Comparison of ENCODE assay signal across 8 cellular contexts in genomic region chr2:15591373-15591691, GRCh38. TPM values are rescaled to one million over a fixed set of nuclear protein-coding genes. Genes with fewer than 3 reads are reported as not detected.
DNase-seq lines count a peak whose midpoint lies in the region; ATAC-seq and TF ChIP-seq lines count a peak whose summit lies in the region.

No MANE protein-coding gene starts in this region.

- POLR2A ChIA-PET in A673 (lab: Charles Lee; ENCODE audit: low non-redundant PET), result no interaction called here

- H3K9ac ChIP-seq in HUES64 (ENCODE audit: low read depth, low read length), result peak overlapping the region; percentile 95
- peak overlapping the region; percentile 65 to 86 for H3K9ac ChIP-seq in mucosa of rectum (ENCODE audit: low read depth in 1 of 2, low read length in 2 of 2)

- TF ChIP-seq CTCF in A673 (conservative IDR thresholded peaks at IDR 0.05; ENCODE audit: low read depth, low read length) (no peak), cardiac fibroblast (IDR thresholded peaks at IDR 0.05; ENCODE audit: low read depth, low read length) (no peak)

- intact Hi-C loops in A673 (cut with micrococcal nuclease; ENCODE audit: unreplicated experiment), result loop anchor here (2.0 kb wide), 1 partner anchor 31 kb away; the partner anchor contains the start of gene NBAS

- 4% methylated on average over 5 of the region's 7 CpGs for WGBS in HUES64

- ATAC-seq in GM21360 (IDR thresholded peaks at IDR 0.05; ENCODE audit: unreplicated experiment), result no peak
- ATAC-seq in HG02981 (IDR thresholded peaks at IDR 0.05; ENCODE audit: unreplicated experiment), result no peak

- H3K9me3 ChIP-seq in A673 (ENCODE audit: low read depth, low read length, poor library complexity, severe bottlenecking) (no peaks in the 10 kb centered on the region), HUES64 (ENCODE audit: insufficient read depth, low read depth, low read length) (no peaks in the 10 kb centered on the region), mucosa of rectum (ENCODE audit: control insufficient read depth in 2 of 2, low read length in 2 of 2) (no peaks in the 10 kb centered on the region)

- no peaks in the 10 kb centered on the region for H3K27me3 ChIP-seq in A673 (replicated peaks; ENCODE audit: insufficient read depth, low read depth, low read length, poor library complexity)
- no peaks in the 10 kb centered on the region for H3K27me3 ChIP-seq in HUES64 (ENCODE audit: insufficient read depth, low read length)
- H3K27me3 ChIP-seq in mucosa of rectum (ENCODE audit: control insufficient read depth in 2 of 2, insufficient read depth in 2 of 2, low read length in 2 of 2), result no peaks in the 10 kb centered on the region

- H3K4me1 ChIP-seq in A673 (ENCODE audit: insufficient read depth, low read length, poor library complexity, severe bottlenecking), result peaks cover 5% of the 10 kb centered on the region
- 0 out of 2 replicates have a peak, but pooled peaks cover 2% of the 10 kb centered on the region for H3K4me1 ChIP-seq in HUES64 (ENCODE audit: insufficient read depth, low read length)
- peaks cover 2 to 15% of the 10 kb centered on the region in 2 donors for H3K4me1 ChIP-seq in mucosa of rectum (ENCODE audit: control insufficient read depth in 2 of 2, insufficient read depth in 2 of 2, low read length in 2 of 2)

- H3K4me3 ChIP-seq in A673 (ENCODE audit: low read depth, low read length, poor library complexity, severe bottlenecking) (peak overlapping the region; percentile 84), HUES64 (ENCODE audit: low read length) (peak overlapping the region; percentile 94), cardiac fibroblast (replicated peaks in 1 of 2; ENCODE audit: low read depth in 2 of 2, low read length in 2 of 2) (peak overlapping the region; percentile 94 to 95), mucosa of rectum (ENCODE audit: low read length in 2 of 2) (peak overlapping the region; percentile 73 to 86)

- CTCF ChIA-PET in A673 (lab: Charles Lee), result interaction anchor here (0.7 to 1.0 kb wide), 2 partner anchors 14 to 667 kb away, joined by 3 to 4 read pairs; no protein-coding TSS in a partner anchor

- peaks cover 14% of the 10 kb centered on the region for H3K36me3 ChIP-seq in A673 (ENCODE audit: insufficient read depth, low read length, poor library complexity, severe bottlenecking)
- peaks cover 18% of the 10 kb centered on the region for H3K36me3 ChIP-seq in HUES64 (ENCODE audit: insufficient read depth, low read length)
- peaks cover 10 to 11% of the 10 kb centered on the region in 2 donors for H3K36me3 ChIP-seq in mucosa of rectum (ENCODE audit: control insufficient read depth in 2 of 2, insufficient read depth in 2 of 2, low read length in 2 of 2)

- no TSS peak for BruUV-seq in A673 (replicated peaks; lab: Mats Ljungman, UMichigan)

- no peak for DNase-seq in A673 (ENCODE audit: low spot score)
- no peak for DNase-seq in cardiac fibroblast (ENCODE audit: low read depth in 2 of 2)
- DNase-seq in stimulated activated CD4-positive, alpha-beta T cell treated with anti-CD3 and anti-CD28 coated beads, Interleukin-15, amount 100 ng/mL, for 24 hours, result no peak
- DNase-seq in activated CD4-positive, CD25-positive, alpha-beta regulatory T cell treated with anti-CD3 and anti-CD28 coated beads, Interleukin-2, amount 50 U/mL, for 72 hours, result no peak

- H3K27ac ChIP-seq in A673 (ENCODE audit: low read depth, low read length, poor library complexity, severe bottlenecking), result peak overlapping the region; percentile 90
- peak overlapping the region; percentile 91 for H3K27ac ChIP-seq in HUES64 (ENCODE audit: low read depth, low read length)
- H3K27ac ChIP-seq in mucosa of rectum (ENCODE audit: low read depth in 2 of 2, low read length in 2 of 2), result peak overlapping the region; percentile 49 to 88

RNA-seq across cellular contexts. Expression of gene DDX1, which starts 0.3 kb away (rescaled TPM):
- total RNA-seq in A673 (2021), result 152 and 154 TPM in 2 replicates
- polyA plus RNA-seq in HUES64 (2013, experiment 1 of 2), result 130 TPM
- 124 TPM for polyA plus RNA-seq in HUES64 (2013, experiment 2 of 2)

RNA-seq across cellular contexts. Expression of gene NBAS, which starts 30.2 kb away (rescaled TPM):
- 37.5 and 38.7 TPM in 2 replicates for total RNA-seq in A673 (2021)
- 20.1 TPM for polyA plus RNA-seq in HUES64 (2013, experiment 1 of 2)
- 24.1 TPM for polyA plus RNA-seq in HUES64 (2013, experiment 2 of 2)
